5 cellular contexts compared by ENCODE assay signal in the genomic region with DNA sequence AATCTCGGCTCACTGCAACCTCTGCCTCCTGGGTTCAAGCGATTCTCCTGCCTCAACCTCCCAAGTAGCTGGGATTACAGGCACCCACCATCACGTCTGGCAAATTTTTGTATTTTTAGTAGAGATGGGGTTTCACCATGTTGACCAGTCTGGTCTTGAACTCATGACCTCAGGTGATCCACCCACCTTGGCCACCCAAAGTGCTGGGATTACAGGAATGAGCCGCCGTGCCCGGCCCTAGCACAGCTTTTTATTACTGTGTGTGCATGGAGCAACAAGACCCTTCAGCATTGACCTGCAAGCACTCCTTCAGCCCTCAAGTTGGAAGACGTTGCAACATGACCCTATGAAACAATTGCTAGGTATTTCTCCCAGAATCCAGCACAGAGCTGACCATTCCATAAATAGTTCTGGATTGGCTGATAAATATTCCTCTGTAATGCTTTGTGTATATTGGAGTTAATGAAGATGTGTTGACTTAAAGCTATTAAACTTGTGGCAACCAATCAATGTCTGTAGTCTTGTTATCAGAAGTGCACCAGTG. TPM values are rescaled to one million over a fixed set of nuclear protein-coding genes. Genes with fewer than 3 reads are reported as not detected.
A peak's percentile ranks its signal among the peaks of the same experiment; 100 is the strongest.
DNase-seq lines count a peak whose midpoint lies in the region; TF ChIP-seq lines count a peak whose summit lies in the region.
"Not testable (repeated sequence)": the region's sequence is repeated elsewhere in the genome, so short reads cannot be mapped to it uniquely, and the experiment has no call there.

No MANE protein-coding gene starts in this region.

- not testable (repeated sequence) for H3K9me3 Mint-ChIP-seq in chondrocyte (ENCODE audit: low read depth)

- H3K4me3 Mint-ChIP-seq in chondrocyte (ENCODE audit: unreplicated experiment) = not testable (repeated sequence)

- H3K4me3 ChIP-seq in fibroblast of the aortic adventitia (ENCODE audit: low read depth, low read length) = not testable (repeated sequence)

- DNase-seq in EH (ENCODE audit: low read depth) (peak; percentile 42), amniotic epithelial cell (ENCODE audit: low read depth) (peak; percentile 70), chondrocyte (ENCODE audit: low spot score) (peak; percentile 57), fibroblast of the aortic adventitia (ENCODE audit: low read depth) (peak; percentile 53), posterior vena cava (ENCODE audit: low spot score) (peak; percentile 36)

- peaks cover 28% of the 10 kb centered on the region for H3K4me1 Mint-ChIP-seq in chondrocyte (ENCODE audit: low read depth)

- not testable (repeated sequence) for H3K27ac Mint-ChIP-seq in chondrocyte (ENCODE audit: unreplicated experiment)

- not testable (repeated sequence) for H3K36me3 Mint-ChIP-seq in chondrocyte (ENCODE audit: low read depth)

- H3K27me3 Mint-ChIP-seq in chondrocyte (ENCODE audit: low read depth) = not testable (repeated sequence)

- not testable (repeated sequence) for TF ChIP-seq CTCF in chondrocyte (IDR thresholded peaks at IDR 0.05); fibroblast of the aortic adventitia (IDR thresholded peaks at IDR 0.05; ENCODE audit: insufficient read depth, low read length)

- intact Hi-C loops in posterior vena cava (cut with DNase I) = not testable (repeated sequence)

RNA-seq across cellular contexts. Expression of a gene that starts 15.4 kb away (rescaled TPM):
- total RNA-seq in chondrocyte = 381 to 570 TPM (median 560 TPM) in 3 replicates
- 355 and 675 TPM in 2 replicates for total RNA-seq in fibroblast of the aortic adventitia (ENCODE audit: low replicate concordance)
- total RNA-seq in posterior vena cava = 100 to 1,000 TPM; 298 to 369 TPM
